ENCODE assay signal across 8 cellular contexts in genomic region chr1:202807367-202807925, GRCh38.
DNase-seq lines count a peak whose midpoint lies in the region; ATAC-seq lines count a peak whose summit lies in the region.

No MANE protein-coding gene starts in this region.

- peak overlapping the region; percentile 95 for H3K4me2 ChIP-seq in BLaER1

- no peaks in the 10 kb centered on the region for H3K9me3 ChIP-seq in BLaER1
- H3K9me3 ChIP-seq in HUES6 (ENCODE audit: control insufficient read depth, insufficient read depth, low read depth, low read length), result no peaks in the 10 kb centered on the region

- peaks cover 69% of the 10 kb centered on the region for H3K4me1 ChIP-seq in BLaER1
- peaks cover 53% of the 10 kb centered on the region for H3K4me1 ChIP-seq in HUES6 (ENCODE audit: control insufficient read depth, insufficient read depth, low read length)

- H3K27me3 ChIP-seq in BLaER1 (no peaks in the 10 kb centered on the region), HUES6 (ENCODE audit: control insufficient read depth, insufficient read depth, low read length) (peaks cover 16% of the 10 kb centered on the region)

- peaks cover 47% of the 10 kb centered on the region for H4K20me1 ChIP-seq in BLaER1

- peaks cover 12% of the 10 kb centered on the region; the same call in 1 of the 2 replicates for H3K36me3 ChIP-seq in BLaER1
- H3K36me3 ChIP-seq in HUES6 (ENCODE audit: control insufficient read depth, insufficient read depth, low read length), result no peaks in the 10 kb centered on the region

- no peak for ATAC-seq in HG02981 (IDR thresholded peaks at IDR 0.05; ENCODE audit: unreplicated experiment)

- H3K9ac ChIP-seq in BLaER1 (peak overlapping the region; percentile 98), HUES6 (ENCODE audit: low read length) (peak overlapping the region; percentile 96)

- peak; percentile 60 for DNase-seq in activated CD4-positive, alpha-beta T cell treated with anti-CD3 and anti-CD28 coated beads for 48 hours
- DNase-seq in ecto neural progenitor cell (ENCODE audit: low spot score) (peak; percentile 61), medulla oblongata (ENCODE audit: extremely low spot score) (peak; percentile 9), MV-4-11 (lab: John Stamatoyannopoulos, UW) (no peak)
- DNase-seq in stimulated activated CD8-positive, alpha-beta memory T cell treated with anti-CD3 and anti-CD28 coated beads, Interleukin-2, amount 100 ng/mL, for 48 hours (ENCODE audit: low read depth in 2 of 2), result peak; percentile 13 to 25

- H3K4me3 ChIP-seq in BLaER1 (peak overlapping the region; percentile 98), HUES6 (ENCODE audit: low read depth, low read length) (peak overlapping the region; percentile 99)

- H3K27ac ChIP-seq in BLaER1, result peak overlapping the region; percentile 98
- H3K27ac ChIP-seq in HUES6 (ENCODE audit: low read depth, low read length), result peak overlapping the region; percentile 77; the same call in 1 of the 2 replicates
